ENCODE assay signal across 7 cellular contexts in genomic region chr12:12351468-12352185, GRCh38. TPM values are rescaled to one million over a fixed set of nuclear protein-coding genes. Genes with fewer than 3 reads are reported as not detected.
DNase-seq lines count a peak whose midpoint lies in the region; FAIRE-seq and TF ChIP-seq lines count a peak whose summit lies in the region.
"Not testable (repeated sequence)": the region's sequence is repeated elsewhere in the genome, so short reads cannot be mapped to it uniquely, and the experiment has no call there.

No MANE protein-coding gene starts in this region.

- H3K4me2 ChIP-seq in PC-9, result peak overlapping the region; percentile 85
- H3K4me2 ChIP-seq in mammary epithelial cell (ENCODE audit: insufficient read depth, low read depth, low read length), result peak overlapping the region; percentile 3
- H3K4me2 ChIP-seq in keratinocyte (ENCODE audit: control insufficient read depth, extremely low read depth, insufficient read depth, low read depth, low read length), result not testable (repeated sequence)
- H3K4me2 ChIP-seq in neural progenitor cell, result peak overlapping the region; percentile 97

- not testable (repeated sequence) for H3K27me3 Mint-ChIP-seq in Caco-2 (ENCODE audit: insufficient read depth, unreplicated experiment); neural progenitor cell (ENCODE audit: insufficient read depth, low read depth)

- TF ChIP-seq EP300 in stomach (IDR thresholded peaks at IDR 0.05), result not testable (repeated sequence)

- not testable (repeated sequence) for H3K27me3 ChIP-seq in Caco-2 (replicated peaks; ENCODE audit: control insufficient read depth, insufficient read depth, low read length); PC-9 (ENCODE audit: insufficient read depth, low read depth); mammary epithelial cell (ENCODE audit: insufficient read depth, low read length); keratinocyte (ENCODE audit: control insufficient read depth, extremely low read depth, insufficient read depth, low read length); neural progenitor cell; stomach

- not testable (repeated sequence) for TF ChIP-seq POLR2A in stomach (IDR thresholded peaks at IDR 0.05)

- H3K9ac ChIP-seq in mammary epithelial cell (ENCODE audit: insufficient read depth, low read length) (peak overlapping the region; percentile 60), keratinocyte (ENCODE audit: control insufficient read depth, extremely low read depth, insufficient read depth, low read length) (peak overlapping the region; percentile 15)
- H3K9ac ChIP-seq in neural progenitor cell, result not testable (repeated sequence)

- H2AFZ ChIP-seq in PC-9, result peak overlapping the region; percentile 96; the same call in 1 of the 2 replicates
- H2AFZ ChIP-seq in mammary epithelial cell (ENCODE audit: low read depth, low read length), result peak overlapping the region; percentile 50
- H2AFZ ChIP-seq in keratinocyte (ENCODE audit: control insufficient read depth, low read length), result peak overlapping the region; percentile 24
- not testable (repeated sequence) for H2AFZ ChIP-seq in neural progenitor cell (replicated peaks)

- H3K4me1 ChIP-seq in Caco-2 (peaks cover 13% of the 10 kb centered on the region), PC-9 (replicated peaks; ENCODE audit: insufficient read depth) (peaks cover 42% of the 10 kb centered on the region), mammary epithelial cell (ENCODE audit: insufficient read depth, low read length) (peaks cover 26% of the 10 kb centered on the region), keratinocyte (ENCODE audit: control insufficient read depth, extremely low read depth, insufficient read depth, low read length) (peaks cover 23% of the 10 kb centered on the region), neural progenitor cell (peaks cover 24% of the 10 kb centered on the region), stomach (peaks cover 0 to 43% (median 28%) of the 10 kb centered on the region in 4 donors)

- H3K27ac Mint-ChIP-seq in Caco-2 (ENCODE audit: unreplicated experiment), result peak overlapping the region; percentile 85
- not testable (repeated sequence) for H3K27ac Mint-ChIP-seq in neural progenitor cell

- FAIRE-seq in keratinocyte (lab: Jason Lieb, UNC), result not testable (repeated sequence)

- H3F3A ChIP-seq in PC-9 (ENCODE audit: insufficient read depth, low read depth) (peaks cover 25% of the 10 kb centered on the region), neural progenitor cell (ENCODE audit: low read depth) (peaks cover 40% of the 10 kb centered on the region)

- DNase-seq in Caco-2; PC-9; mammary epithelial cell; epithelial cell of prostate (ENCODE audit: low read depth, low spot score); keratinocyte (ENCODE audit: low read depth, low spot score); neural progenitor cell (ENCODE audit: low spot score); stomach: not testable (repeated sequence)

- H3K79me2 ChIP-seq in PC-9 (ENCODE audit: low read depth), result peaks cover 14% of the 10 kb centered on the region
- not testable (repeated sequence) for H3K79me2 ChIP-seq in mammary epithelial cell (ENCODE audit: insufficient read depth, low read length); keratinocyte (ENCODE audit: control insufficient read depth, insufficient read depth, low read length); neural progenitor cell (ENCODE audit: low read depth)

- H3K9me1 ChIP-seq in keratinocyte (ENCODE audit: control insufficient read depth, extremely low read depth, insufficient read depth, low read length), result not testable (repeated sequence)

- H3K27ac ChIP-seq in PC-9, result peak overlapping the region; percentile 92
- peak overlapping the region; percentile 88 for H3K27ac ChIP-seq in mammary epithelial cell (ENCODE audit: insufficient read depth, low read depth, low read length)
- H3K27ac ChIP-seq in epithelial cell of prostate, result peak overlapping the region; percentile 94
- peak overlapping the region; percentile 48 for H3K27ac ChIP-seq in keratinocyte (ENCODE audit: control insufficient read depth, insufficient read depth, low read length)
- peak overlapping the region; percentile 56 for H3K27ac ChIP-seq in neural progenitor cell
- peak overlapping the region; percentile 20 to 95 (median 94) for H3K27ac ChIP-seq in stomach

- CTCF ChIA-PET in Caco-2 (lab: Charles Lee) (interaction anchor here (0.9 to 1.5 kb wide), 4 partner anchors 8 to 280 kb away, joined by 4 to 5 read pairs (median 4); no protein-coding TSS in a partner anchor), PC-9 (lab: Charles Lee) (interaction anchor here (0.6 kb wide), 3 partner anchors 13 to 29 kb away, joined by 3 to 4 read pairs (median 4); no protein-coding TSS in a partner anchor)
- CTCF ChIA-PET in mammary epithelial cell (lab: Charles Lee; ENCODE audit: low non-redundant PET), result not testable (repeated sequence)

- not testable (repeated sequence) for H3K4me3 ChIP-seq in Caco-2 (ENCODE audit: low read depth, low read length); PC-9; mammary epithelial cell (replicated peaks in 1 of 3; ENCODE audit: insufficient read depth in 1 of 3, low read depth in 2 of 3, low read length in 3 of 3); keratinocyte (ENCODE audit: control insufficient read depth in 2 of 3, extremely low read depth in 1 of 3, insufficient read depth in 2 of 3, low read depth in 1 of 3, low read length in 3 of 3); neural progenitor cell; stomach

- peak overlapping the region; percentile 83 for H3K4me3 Mint-ChIP-seq in Caco-2 (ENCODE audit: unreplicated experiment)
- not testable (repeated sequence) for H3K4me3 Mint-ChIP-seq in neural progenitor cell

- WGBS in mammary epithelial cell (ENCODE audit: low coverage, missing lambda C conversion rate), result 99% methylated on average over 19 of the region's 19 CpGs
- WGBS in stomach, 5 donors, result 80 to 89% (median 86%) methylated on average over 19 of the region's 19 CpGs

- TF ChIP-seq CTCF in Caco-2 (IDR thresholded peaks at IDR 0.05; ENCODE audit: insufficient read depth in 1 of 2, low read depth in 1 of 2, low read length in 1 of 2, severe bottlenecking in 1 of 2, unreplicated experiment in 1 of 2); PC-9 (conservative IDR thresholded peaks at IDR 0.05); mammary epithelial cell (conservative IDR thresholded peaks at IDR 0.05 in 1 of 2, IDR thresholded peaks at IDR 0.05 in 1 of 2; ENCODE audit: extremely low read depth in 1 of 2, insufficient read depth in 1 of 2, low read depth in 1 of 2, low read length in 2 of 2); keratinocyte (optimal IDR thresholded peaks at IDR 0.05 in 1 of 3, IDR thresholded peaks at IDR 0.05 in 1 of 3, conservative IDR thresholded peaks at IDR 0.05 in 1 of 3; ENCODE audit: extremely low read depth in 1 of 3, insufficient read depth in 2 of 3, low read length in 3 of 3); neural progenitor cell (IDR thresholded peaks at IDR 0.05); stomach (IDR thresholded peaks at IDR 0.05): not testable (repeated sequence)

- not testable (repeated sequence) for H3K36me3 ChIP-seq in Caco-2 (ENCODE audit: control insufficient read depth, insufficient read depth, low read length); PC-9 (ENCODE audit: low read depth); mammary epithelial cell (ENCODE audit: insufficient read depth, low read length); keratinocyte (ENCODE audit: control insufficient read depth in 2 of 2, extremely low read depth in 1 of 2, insufficient read depth in 2 of 2, low read length in 2 of 2); neural progenitor cell; stomach

- not testable (repeated sequence) for H3K9me3 Mint-ChIP-seq in Caco-2 (ENCODE audit: unreplicated experiment); neural progenitor cell

- peaks cover 15% of the 10 kb centered on the region for H3K4me1 Mint-ChIP-seq in Caco-2 (ENCODE audit: low read depth, unreplicated experiment)
- H3K4me1 Mint-ChIP-seq in neural progenitor cell, result peaks cover 15% of the 10 kb centered on the region

- not testable (repeated sequence) for BruUV-seq in Caco-2 (replicated peaks; lab: Mats Ljungman, UMichigan); PC-9 (replicated peaks; lab: Mats Ljungman, UMichigan); mammary epithelial cell (replicated peaks; lab: Mats Ljungman, UMichigan)

- dilution Hi-C loops in mammary epithelial cell (cut with HindIII; ENCODE audit: low sequenced_read_pairs); keratinocyte (cut with MboI; ENCODE audit: extremely low pct_ligation_motif_present, low sequenced_read_pairs): not testable (repeated sequence)

- not testable (repeated sequence) for H3K36me3 Mint-ChIP-seq in Caco-2 (ENCODE audit: insufficient read depth, unreplicated experiment); neural progenitor cell

- not testable (repeated sequence) for H3K9me3 ChIP-seq in Caco-2; PC-9 (ENCODE audit: insufficient read depth, low read depth); mammary epithelial cell (replicated peaks; ENCODE audit: insufficient read depth, low read length); keratinocyte (ENCODE audit: control insufficient read depth, low read depth, low read length); neural progenitor cell (ENCODE audit: low read depth); stomach

- in situ Hi-C loops in mammary epithelial cell (cut with MboI; ENCODE audit: low sequenced_read_pairs in 2 of 2), result not testable (repeated sequence)

- H3K9me2 ChIP-seq in PC-9 (ENCODE audit: insufficient read depth), result not testable (repeated sequence)

- POLR2A ChIA-PET in Caco-2 (lab: Charles Lee) (interaction anchor here (0.6 to 1.0 kb wide), 3 partner anchors 204 to 425 kb away, joined by 3 to 8 read pairs (median 4); no protein-coding TSS in a partner anchor), PC-9 (lab: Charles Lee; ENCODE audit: unreplicated experiment) (interaction anchor here (0.6 kb wide), 1 partner anchor 19 kb away, joined by 5 read pairs; no protein-coding TSS in a partner anchor)

- not testable (repeated sequence) for H4K20me1 ChIP-seq in PC-9 (ENCODE audit: insufficient read depth); mammary epithelial cell (ENCODE audit: insufficient read depth, low read length); keratinocyte (ENCODE audit: control insufficient read depth, extremely low read depth, insufficient read depth, low read length); neural progenitor cell (ENCODE audit: low read depth)

- intact Hi-C loops in Caco-2 (cut with micrococcal nuclease; ENCODE audit: unreplicated experiment); PC-9 (cut with micrococcal nuclease; ENCODE audit: unreplicated experiment); mammary epithelial cell (cut with micrococcal nuclease); stomach (cut with DNase I; ENCODE audit: low total_unique reads): not testable (repeated sequence)

RNA-seq across cellular contexts. Expression of gene MANSC1, which starts 1.6 kb away (rescaled TPM):
- 27.5 and 28.9 TPM in 2 replicates for total RNA-seq in Caco-2 (2022)
- 25.5 and 32.0 TPM in 2 replicates for total RNA-seq in PC-9 (2021)
- 10 to 100 TPM in 1 of 2 donors, 1 to 10 TPM in 1; 7.2 to 13.4 TPM for total RNA-seq in mammary epithelial cell
- 2.5 TPM for polyA plus RNA-seq in mammary epithelial cell
- polyA minus RNA-seq in mammary epithelial cell, result 5.6 TPM
- 0.91 to 1.6 TPM (median 1.1 TPM) in 3 replicates for polyA plus RNA-seq in keratinocyte
- polyA plus RNA-seq in keratinocyte (2011; ENCODE audit: low read depth), result 4.4 TPM
- 0.73 and 1.2 TPM in 2 replicates for polyA plus RNA-seq in keratinocyte (2011; cell fraction: cytosol; rRNA removed)
- polyA plus RNA-seq in keratinocyte (2011; cell fraction: nucleus; rRNA removed), result 1.8 and 2.7 TPM in 2 replicates
- 2.0 and 8.8 TPM in 2 replicates for polyA plus RNA-seq in keratinocyte (2012; ENCODE audit: low replicate concordance)
- polyA minus RNA-seq in keratinocyte, result 0.30 to 1.3 TPM (median 0.79 TPM) in 3 replicates
- not detected for polyA minus RNA-seq in keratinocyte (2011; cell fraction: cytosol; rRNA and poly(A)+ RNA removed)
- 0.42 and 1.3 TPM in 2 replicates for polyA minus RNA-seq in keratinocyte (2011; cell fraction: nucleus; rRNA and poly(A)+ RNA removed)
- 6.2 and 6.5 TPM in 2 replicates for total RNA-seq in neural progenitor cell (ENCODE audit: low replicate concordance)
- 10 to 100 TPM in 2 of 5 donors, 1 to 10 TPM in 2, under 1 TPM in 1; 0.29 to 35.7 (median 8.8) TPM for total RNA-seq in stomach
- polyA plus RNA-seq in stomach, result 10 to 100 TPM in 2 of 3 donors, 1 to 10 TPM in 1; 7.8 to 16.5 (median 10.2) TPM

RNA-seq across cellular contexts. Expression of gene BORCS5, which starts 5.3 kb away (rescaled TPM):
- total RNA-seq in Caco-2 (2022) (25.5 and 25.7 TPM in 2 replicates), PC-9 (2021) (18.2 and 19.7 TPM in 2 replicates), mammary epithelial cell (10 to 100 TPM; 17.9 to 24.8 TPM), neural progenitor cell (ENCODE audit: low replicate concordance) (11.4 and 13.3 TPM in 2 replicates), stomach (10 to 100 TPM in 3 of 5 donors, 1 to 10 TPM in 2; 1.3 to 49.0 (median 25.0) TPM)
- polyA plus RNA-seq in mammary epithelial cell (22.5 TPM), keratinocyte (5.4 to 14.1 TPM (median 5.6 TPM) in 3 replicates), stomach (1 to 10 TPM; 5.5 to 8.7 (median 6.3) TPM)
- polyA minus RNA-seq in mammary epithelial cell (2.2 TPM), keratinocyte (9.5 to 14.6 TPM (median 11.3 TPM) in 3 replicates)
- 15.7 TPM for polyA plus RNA-seq in keratinocyte (2011; ENCODE audit: low read depth)
- 11.5 and 13.5 TPM in 2 replicates for polyA plus RNA-seq in keratinocyte (2011; cell fraction: cytosol; rRNA removed)
- 9.4 and 10.6 TPM in 2 replicates for polyA plus RNA-seq in keratinocyte (2011; cell fraction: nucleus; rRNA removed)
- polyA plus RNA-seq in keratinocyte (2012; ENCODE audit: low replicate concordance), result 7.0 and 8.8 TPM in 2 replicates
- polyA minus RNA-seq in keratinocyte (2011; cell fraction: cytosol; rRNA and poly(A)+ RNA removed), result 10.4 TPM
- polyA minus RNA-seq in keratinocyte (2011; cell fraction: nucleus; rRNA and poly(A)+ RNA removed), result 9.5 and 18.8 TPM in 2 replicates
